In the genomic region with DNA sequence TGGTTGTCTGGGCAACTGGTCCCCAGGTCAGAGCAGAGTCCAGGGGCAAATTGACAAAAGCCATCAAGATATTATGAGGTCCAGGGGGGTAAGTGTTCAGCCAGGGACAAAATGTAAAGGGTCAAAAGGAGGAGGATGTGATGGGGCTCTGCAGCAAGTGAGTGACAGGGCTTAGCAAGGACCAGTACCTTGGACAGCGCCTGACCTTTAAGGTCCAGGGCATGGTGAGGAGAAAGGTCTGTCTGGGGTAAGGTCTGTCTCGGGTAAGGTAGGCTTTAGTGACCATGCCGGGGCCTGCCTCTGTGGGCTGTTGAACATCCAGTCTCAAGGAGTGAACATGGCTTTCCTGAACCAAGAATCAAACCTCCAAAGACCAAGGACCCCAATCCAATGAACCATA, we compare ENCODE assay signal across 1 cellular context.
TF ChIP-seq lines count a peak whose summit lies in the region.

No MANE protein-coding gene starts in this region.

TF ChIP-seq in HepG2, 621 proteins besides CTCF, POLR2A, EP300 and RAD21 (continued from another document and continues in another):
- TF ChIP-seq, protein P1, sequence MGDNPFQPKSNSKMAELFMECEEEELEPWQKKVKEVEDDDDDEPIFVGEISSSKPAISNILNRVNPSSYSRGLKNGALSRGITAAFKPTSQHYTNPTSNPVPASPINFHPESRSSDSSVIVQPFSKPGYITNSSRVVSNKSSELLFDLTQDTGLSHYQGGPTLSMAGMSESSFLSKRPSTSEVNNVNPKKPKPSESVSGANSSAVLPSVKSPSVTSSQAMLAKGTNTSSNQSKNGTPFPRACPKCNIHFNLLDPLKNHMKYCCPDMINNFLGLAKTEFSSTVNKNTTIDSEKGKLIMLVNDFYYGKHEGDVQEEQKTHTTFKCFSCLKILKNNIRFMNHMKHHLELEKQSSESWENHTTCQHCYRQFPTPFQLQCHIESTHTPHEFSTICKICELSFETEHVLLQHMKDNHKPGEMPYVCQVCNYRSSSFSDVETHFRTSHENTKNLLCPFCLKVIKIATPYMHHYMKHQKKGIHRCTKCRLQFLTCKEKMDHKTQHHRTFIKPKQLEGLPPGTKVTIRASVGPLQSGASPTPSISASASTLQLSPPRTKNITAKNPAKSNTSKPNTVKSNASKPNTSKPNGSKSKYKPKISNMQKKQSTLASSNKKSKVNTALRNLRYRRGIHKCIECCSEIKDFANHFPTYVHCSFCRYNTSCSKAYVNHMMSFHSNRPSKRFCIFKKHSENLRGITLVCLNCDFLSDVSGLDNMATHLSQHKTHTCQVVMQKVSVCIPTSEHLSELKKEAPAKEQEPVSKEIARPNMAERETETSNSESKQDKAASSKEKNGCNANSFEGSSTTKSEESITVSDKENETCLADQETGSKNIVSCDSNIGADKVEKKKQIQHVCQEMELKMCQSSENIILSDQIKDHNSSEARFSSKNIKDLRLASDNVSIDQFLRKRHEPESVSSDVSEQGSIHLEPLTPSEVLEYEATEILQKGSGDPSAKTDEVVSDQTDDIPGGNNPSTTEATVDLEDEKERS (CRISPR knock-in tag; IDR thresholded peaks at IDR 0.05) = no peak
- TF ChIP-seq CCAR2 (optimal IDR thresholded peaks at IDR 0.05; ENCODE audit: low read depth, low read length) = no peak
- TF ChIP-seq HES4 (CRISPR knock-in tag; IDR thresholded peaks at IDR 0.05; ENCODE audit: borderline replicate concordance) = no peak
- TF ChIP-seq, protein P2, sequence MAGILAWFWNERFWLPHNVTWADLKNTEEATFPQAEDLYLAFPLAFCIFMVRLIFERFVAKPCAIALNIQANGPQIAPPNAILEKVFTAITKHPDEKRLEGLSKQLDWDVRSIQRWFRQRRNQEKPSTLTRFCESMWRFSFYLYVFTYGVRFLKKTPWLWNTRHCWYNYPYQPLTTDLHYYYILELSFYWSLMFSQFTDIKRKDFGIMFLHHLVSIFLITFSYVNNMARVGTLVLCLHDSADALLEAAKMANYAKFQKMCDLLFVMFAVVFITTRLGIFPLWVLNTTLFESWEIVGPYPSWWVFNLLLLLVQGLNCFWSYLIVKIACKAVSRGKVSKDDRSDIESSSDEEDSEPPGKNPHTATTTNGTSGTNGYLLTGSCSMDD (CRISPR knock-in tag; IDR thresholded peaks at IDR 0.05) = no peak
- TF ChIP-seq TOPORS (CRISPR knock-in tag; IDR thresholded peaks at IDR 0.05) = no peak
- no peak for TF ChIP-seq JUND (CRISPR knock-in tag; IDR thresholded peaks at IDR 0.05)
- no peak for TF ChIP-seq ZNF556 (CRISPR knock-in tag; IDR thresholded peaks at IDR 0.05; ENCODE audit: borderline replicate concordance)
- no peak for TF ChIP-seq EZH2 (conservative IDR thresholded peaks at IDR 0.05; ENCODE audit: low read depth, low read length)
- no peak for TF ChIP-seq ZNF224 (CRISPR knock-in tag; IDR thresholded peaks at IDR 0.05)
- TF ChIP-seq MATR3 (CRISPR knock-in tag; IDR thresholded peaks at IDR 0.05) = no peak
- no peak for TF ChIP-seq GLMP (CRISPR knock-in tag; IDR thresholded peaks at IDR 0.05; ENCODE audit: borderline replicate concordance)
- TF ChIP-seq, protein P3, sequence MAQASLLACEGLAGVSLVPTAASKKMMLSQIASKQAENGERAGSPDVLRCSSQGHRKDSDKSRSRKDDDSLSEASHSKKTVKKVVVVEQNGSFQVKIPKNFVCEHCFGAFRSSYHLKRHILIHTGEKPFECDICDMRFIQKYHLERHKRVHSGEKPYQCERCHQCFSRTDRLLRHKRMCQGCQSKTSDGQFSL (CRISPR knock-in tag; IDR thresholded peaks at IDR 0.05) = no peak
- no peak for TF ChIP-seq ZNF724P (CRISPR knock-in tag; IDR thresholded peaks at IDR 0.05; ENCODE audit: borderline replicate concordance)
- TF ChIP-seq BRCA1 (CRISPR knock-in tag; IDR thresholded peaks at IDR 0.05) = no peak
- no peak for TF ChIP-seq RBM22 (optimal IDR thresholded peaks at IDR 0.05; ENCODE audit: low read length)
- TF ChIP-seq, protein P4, sequence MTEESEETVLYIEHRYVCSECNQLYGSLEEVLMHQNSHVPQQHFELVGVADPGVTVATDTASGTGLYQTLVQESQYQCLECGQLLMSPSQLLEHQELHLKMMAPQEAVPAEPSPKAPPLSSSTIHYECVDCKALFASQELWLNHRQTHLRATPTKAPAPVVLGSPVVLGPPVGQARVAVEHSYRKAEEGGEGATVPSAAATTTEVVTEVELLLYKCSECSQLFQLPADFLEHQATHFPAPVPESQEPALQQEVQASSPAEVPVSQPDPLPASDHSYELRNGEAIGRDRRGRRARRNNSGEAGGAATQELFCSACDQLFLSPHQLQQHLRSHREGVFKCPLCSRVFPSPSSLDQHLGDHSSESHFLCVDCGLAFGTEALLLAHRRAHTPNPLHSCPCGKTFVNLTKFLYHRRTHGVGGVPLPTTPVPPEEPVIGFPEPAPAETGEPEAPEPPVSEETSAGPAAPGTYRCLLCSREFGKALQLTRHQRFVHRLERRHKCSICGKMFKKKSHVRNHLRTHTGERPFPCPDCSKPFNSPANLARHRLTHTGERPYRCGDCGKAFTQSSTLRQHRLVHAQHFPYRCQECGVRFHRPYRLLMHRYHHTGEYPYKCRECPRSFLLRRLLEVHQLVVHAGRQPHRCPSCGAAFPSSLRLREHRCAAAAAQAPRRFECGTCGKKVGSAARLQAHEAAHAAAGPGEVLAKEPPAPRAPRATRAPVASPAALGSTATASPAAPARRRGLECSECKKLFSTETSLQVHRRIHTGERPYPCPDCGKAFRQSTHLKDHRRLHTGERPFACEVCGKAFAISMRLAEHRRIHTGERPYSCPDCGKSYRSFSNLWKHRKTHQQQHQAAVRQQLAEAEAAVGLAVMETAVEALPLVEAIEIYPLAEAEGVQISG (CRISPR knock-in tag; IDR thresholded peaks at IDR 0.05) = peak; percentile 43; the same call in 1 of the 2 replicates
- TF ChIP-seq WIZ (CRISPR knock-in tag; IDR thresholded peaks at IDR 0.05) = peak; percentile 80; the same call in 1 of the 2 replicates
- no peak for TF ChIP-seq U2AF2 (IDR thresholded peaks at IDR 0.05; ENCODE audit: low read depth, low read length)
- TF ChIP-seq ZFP82 (CRISPR knock-in tag; IDR thresholded peaks at IDR 0.05; ENCODE audit: borderline replicate concordance) = no peak
- TF ChIP-seq ZNF17 (CRISPR knock-in tag; IDR thresholded peaks at IDR 0.05) = no peak
- TF ChIP-seq MIER2 (CRISPR knock-in tag; IDR thresholded peaks at IDR 0.05) = peak; percentile 97
- TF ChIP-seq, protein P5, sequence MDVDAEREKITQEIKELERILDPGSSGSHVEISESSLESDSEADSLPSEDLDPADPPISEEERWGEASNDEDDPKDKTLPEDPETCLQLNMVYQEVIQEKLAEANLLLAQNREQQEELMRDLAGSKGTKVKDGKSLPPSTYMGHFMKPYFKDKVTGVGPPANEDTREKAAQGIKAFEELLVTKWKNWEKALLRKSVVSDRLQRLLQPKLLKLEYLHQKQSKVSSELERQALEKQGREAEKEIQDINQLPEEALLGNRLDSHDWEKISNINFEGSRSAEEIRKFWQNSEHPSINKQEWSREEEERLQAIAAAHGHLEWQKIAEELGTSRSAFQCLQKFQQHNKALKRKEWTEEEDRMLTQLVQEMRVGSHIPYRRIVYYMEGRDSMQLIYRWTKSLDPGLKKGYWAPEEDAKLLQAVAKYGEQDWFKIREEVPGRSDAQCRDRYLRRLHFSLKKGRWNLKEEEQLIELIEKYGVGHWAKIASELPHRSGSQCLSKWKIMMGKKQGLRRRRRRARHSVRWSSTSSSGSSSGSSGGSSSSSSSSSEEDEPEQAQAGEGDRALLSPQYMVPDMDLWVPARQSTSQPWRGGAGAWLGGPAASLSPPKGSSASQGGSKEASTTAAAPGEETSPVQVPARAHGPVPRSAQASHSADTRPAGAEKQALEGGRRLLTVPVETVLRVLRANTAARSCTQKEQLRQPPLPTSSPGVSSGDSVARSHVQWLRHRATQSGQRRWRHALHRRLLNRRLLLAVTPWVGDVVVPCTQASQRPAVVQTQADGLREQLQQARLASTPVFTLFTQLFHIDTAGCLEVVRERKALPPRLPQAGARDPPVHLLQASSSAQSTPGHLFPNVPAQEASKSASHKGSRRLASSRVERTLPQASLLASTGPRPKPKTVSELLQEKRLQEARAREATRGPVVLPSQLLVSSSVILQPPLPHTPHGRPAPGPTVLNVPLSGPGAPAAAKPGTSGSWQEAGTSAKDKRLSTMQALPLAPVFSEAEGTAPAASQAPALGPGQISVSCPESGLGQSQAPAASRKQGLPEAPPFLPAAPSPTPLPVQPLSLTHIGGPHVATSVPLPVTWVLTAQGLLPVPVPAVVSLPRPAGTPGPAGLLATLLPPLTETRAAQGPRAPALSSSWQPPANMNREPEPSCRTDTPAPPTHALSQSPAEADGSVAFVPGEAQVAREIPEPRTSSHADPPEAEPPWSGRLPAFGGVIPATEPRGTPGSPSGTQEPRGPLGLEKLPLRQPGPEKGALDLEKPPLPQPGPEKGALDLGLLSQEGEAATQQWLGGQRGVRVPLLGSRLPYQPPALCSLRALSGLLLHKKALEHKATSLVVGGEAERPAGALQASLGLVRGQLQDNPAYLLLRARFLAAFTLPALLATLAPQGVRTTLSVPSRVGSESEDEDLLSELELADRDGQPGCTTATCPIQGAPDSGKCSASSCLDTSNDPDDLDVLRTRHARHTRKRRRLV (CRISPR knock-in tag; IDR thresholded peaks at IDR 0.05) = no peak
- no peak for TF ChIP-seq ZNF652 (CRISPR knock-in tag; IDR thresholded peaks at IDR 0.05; ENCODE audit: borderline replicate concordance, low read depth)
- TF ChIP-seq ZBTB33 (CRISPR knock-in tag; IDR thresholded peaks at IDR 0.05) = no peak
- TF ChIP-seq ZNF180 (CRISPR knock-in tag; IDR thresholded peaks at IDR 0.05; ENCODE audit: borderline replicate concordance, low read depth) = no peak
- TF ChIP-seq, protein P6, sequence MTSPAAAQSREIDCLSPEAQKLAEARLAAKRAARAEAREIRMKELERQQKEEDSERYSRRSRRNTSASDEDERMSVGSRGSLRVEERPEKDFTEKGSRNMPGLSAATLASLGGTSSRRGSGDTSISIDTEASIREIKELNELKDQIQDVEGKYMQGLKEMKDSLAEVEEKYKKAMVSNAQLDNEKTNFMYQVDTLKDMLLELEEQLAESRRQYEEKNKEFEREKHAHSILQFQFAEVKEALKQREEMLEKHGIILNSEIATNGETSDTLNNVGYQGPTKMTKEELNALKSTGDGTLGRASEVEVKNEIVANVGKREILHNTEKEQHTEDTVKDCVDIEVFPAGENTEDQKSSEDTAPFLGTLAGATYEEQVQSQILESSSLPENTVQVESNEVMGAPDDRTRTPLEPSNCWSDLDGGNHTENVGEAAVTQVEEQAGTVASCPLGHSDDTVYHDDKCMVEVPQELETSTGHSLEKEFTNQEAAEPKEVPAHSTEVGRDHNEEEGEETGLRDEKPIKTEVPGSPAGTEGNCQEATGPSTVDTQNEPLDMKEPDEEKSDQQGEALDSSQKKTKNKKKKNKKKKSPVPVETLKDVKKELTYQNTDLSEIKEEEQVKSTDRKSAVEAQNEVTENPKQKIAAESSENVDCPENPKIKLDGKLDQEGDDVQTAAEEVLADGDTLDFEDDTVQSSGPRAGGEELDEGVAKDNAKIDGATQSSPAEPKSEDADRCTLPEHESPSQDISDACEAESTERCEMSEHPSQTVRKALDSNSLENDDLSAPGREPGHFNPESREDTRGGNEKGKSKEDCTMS (CRISPR knock-in tag; conservative IDR thresholded peaks at IDR 0.05) = no peak
- TF ChIP-seq RNF2 (conservative IDR thresholded peaks at IDR 0.05; ENCODE audit: low read depth) = no peak
- TF ChIP-seq PLRG1 (conservative IDR thresholded peaks at IDR 0.05) = no peak
- TF ChIP-seq ZNF780A (CRISPR knock-in tag; IDR thresholded peaks at IDR 0.05) = no peak
- TF ChIP-seq ZNF747 (CRISPR knock-in tag; IDR thresholded peaks at IDR 0.05; ENCODE audit: borderline replicate concordance) = no peak
- TF ChIP-seq NFKB2 (CRISPR knock-in tag; IDR thresholded peaks at IDR 0.05; ENCODE audit: borderline replicate concordance) = no peak
- peak; percentile 53 for TF ChIP-seq RXRB (CRISPR knock-in tag; IDR thresholded peaks at IDR 0.05; ENCODE audit: borderline replicate concordance)
- TF ChIP-seq, protein P7, sequence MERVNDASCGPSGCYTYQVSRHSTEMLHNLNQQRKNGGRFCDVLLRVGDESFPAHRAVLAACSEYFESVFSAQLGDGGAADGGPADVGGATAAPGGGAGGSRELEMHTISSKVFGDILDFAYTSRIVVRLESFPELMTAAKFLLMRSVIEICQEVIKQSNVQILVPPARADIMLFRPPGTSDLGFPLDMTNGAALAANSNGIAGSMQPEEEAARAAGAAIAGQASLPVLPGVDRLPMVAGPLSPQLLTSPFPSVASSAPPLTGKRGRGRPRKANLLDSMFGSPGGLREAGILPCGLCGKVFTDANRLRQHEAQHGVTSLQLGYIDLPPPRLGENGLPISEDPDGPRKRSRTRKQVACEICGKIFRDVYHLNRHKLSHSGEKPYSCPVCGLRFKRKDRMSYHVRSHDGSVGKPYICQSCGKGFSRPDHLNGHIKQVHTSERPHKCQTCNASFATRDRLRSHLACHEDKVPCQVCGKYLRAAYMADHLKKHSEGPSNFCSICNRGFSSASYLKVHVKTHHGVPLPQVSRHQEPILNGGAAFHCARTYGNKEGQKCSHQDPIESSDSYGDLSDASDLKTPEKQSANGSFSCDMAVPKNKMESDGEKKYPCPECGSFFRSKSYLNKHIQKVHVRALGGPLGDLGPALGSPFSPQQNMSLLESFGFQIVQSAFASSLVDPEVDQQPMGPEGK (CRISPR knock-in tag; IDR thresholded peaks at IDR 0.05) = no peak
- TF ChIP-seq, protein P8, sequence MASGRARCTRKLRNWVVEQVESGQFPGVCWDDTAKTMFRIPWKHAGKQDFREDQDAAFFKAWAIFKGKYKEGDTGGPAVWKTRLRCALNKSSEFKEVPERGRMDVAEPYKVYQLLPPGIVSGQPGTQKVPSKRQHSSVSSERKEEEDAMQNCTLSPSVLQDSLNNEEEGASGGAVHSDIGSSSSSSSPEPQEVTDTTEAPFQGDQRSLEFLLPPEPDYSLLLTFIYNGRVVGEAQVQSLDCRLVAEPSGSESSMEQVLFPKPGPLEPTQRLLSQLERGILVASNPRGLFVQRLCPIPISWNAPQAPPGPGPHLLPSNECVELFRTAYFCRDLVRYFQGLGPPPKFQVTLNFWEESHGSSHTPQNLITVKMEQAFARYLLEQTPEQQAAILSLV (CRISPR knock-in tag; IDR thresholded peaks at IDR 0.05; ENCODE audit: borderline replicate concordance) = no peak
- no peak for TF ChIP-seq ZMYM2 (CRISPR knock-in tag; IDR thresholded peaks at IDR 0.05)
- TF ChIP-seq ISX (CRISPR knock-in tag; conservative IDR thresholded peaks at IDR 0.05) = no peak
- no peak for TF ChIP-seq RAD51 (IDR thresholded peaks at IDR 0.05; ENCODE audit: borderline replicate concordance)
